28 cellular contexts compared by ENCODE assay signal in the genomic region with DNA sequence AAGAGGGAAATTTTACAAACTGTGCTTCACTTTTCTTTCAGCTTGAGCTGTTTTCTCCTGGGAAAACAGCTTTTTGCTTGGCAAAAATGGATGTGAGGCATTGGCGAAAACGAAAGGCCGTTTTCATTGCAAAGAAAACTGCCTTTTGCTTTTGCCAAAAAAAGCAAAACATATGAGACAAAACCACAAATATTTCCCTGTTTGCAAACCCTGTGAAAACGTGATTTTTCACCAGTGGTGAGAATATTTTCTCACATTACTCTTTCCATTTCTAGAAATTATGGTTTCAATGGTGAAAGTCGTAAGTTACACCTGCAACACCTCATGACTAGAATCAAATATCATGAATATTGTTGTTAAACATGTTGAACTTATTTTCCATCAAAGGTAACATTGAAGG.
DNase-seq lines count a peak whose midpoint lies in the region; ATAC-seq and TF ChIP-seq lines count a peak whose summit lies in the region.
"Had no signal": no experiment of that assay in that cellular context is flagged by ENCODE, and none has a peak within 500 bp of the region (broad histone marks: within the 10 kb centered on the region; RNA-seq: fewer than 3 reads in every experiment).

No MANE protein-coding gene starts in this region.

- H3K9me3 ChIP-seq in BLaER1, result no peaks in the 10 kb centered on the region
- no peaks in the 10 kb centered on the region for H3K9me3 ChIP-seq in lung (ENCODE audit: control insufficient read depth in 2 of 2, insufficient read depth in 1 of 2, low read length in 1 of 2)
- H3K9me3 ChIP-seq in mesenchymal stem cell (ENCODE audit: control insufficient read depth, low read length), result no peaks in the 10 kb centered on the region
- H3K9me3 ChIP-seq: breast epithelium, esophagus squamous epithelium, testis had no signal

- H4K20me1 ChIP-seq in BLaER1, result no peaks in the 10 kb centered on the region

- no peaks in the 10 kb centered on the region for H3K27me3 Mint-ChIP-seq in chondrocyte (ENCODE audit: low read depth)
- H3K27me3 Mint-ChIP-seq in stimulated activated memory B cell treated with anti-CD40 and anti-IgM and Interleukin-4, amounts not matched to agents 10 μg/mL and 1 μg/mL and 100 μg/mL, for 72 hours, result peaks cover 17% of the 10 kb centered on the region

- ATAC-seq in lung (ENCODE audit: insufficient read depth, low FRiP score) (no peak), GM18909 (IDR thresholded peaks at IDR 0.05; ENCODE audit: poor library complexity, unreplicated experiment) (no peak)
- ATAC-seq in stimulated activated memory B cell treated with anti-CD40 and anti-IgM and Interleukin-4, amounts not matched to agents 10 μg/mL and 1 μg/mL and 100 μg/mL, for 72 hours, result no peak
- ATAC-seq: GM23338; left colon; naive thymus-derived CD8-positive, alpha-beta T cell; stimulated activated naive B cell treated with anti-CD40 and anti-IgM and Interleukin-4, amounts not matched to agents 10 μg/mL and 1 μg/mL and 100 μg/mL, for 72 hours; T-helper 17 cell had no signal

- H3K9ac ChIP-seq in BLaER1 (peak overlapping the region; percentile 15; the same call in 1 of the 2 replicates), mesenchymal stem cell (ENCODE audit: low read length) (no peak overlapping the region)

- H3K4me3 ChIP-seq in BLaER1, result 0 out of 2 replicates have a peak overlapping the region, but pooled peaks have one; percentile 3
- H3K4me3 ChIP-seq in lung, result no peak overlapping the region
- H3K4me3 ChIP-seq in mesenchymal stem cell (ENCODE audit: insufficient read depth in 1 of 2, low read depth in 1 of 2, low read length in 2 of 2), result no peak overlapping the region
- H3K4me3 ChIP-seq: breast epithelium, esophagus squamous epithelium, GM23338, SK-N-MC, smooth muscle cell, testis had no signal

- no peak overlapping the region for H3K23ac ChIP-seq in mesenchymal stem cell (ENCODE audit: low read length in 2 of 2)

- H4K91ac ChIP-seq in mesenchymal stem cell (ENCODE audit: low read length), result no peak overlapping the region

- no peak overlapping the region for H4K8ac ChIP-seq in mesenchymal stem cell (ENCODE audit: low read length)

- H3K4me1 ChIP-seq in BLaER1, result peaks cover 68% of the 10 kb centered on the region
- no peaks in the 10 kb centered on the region for H3K4me1 ChIP-seq in lung (ENCODE audit: control insufficient read depth in 2 of 2, insufficient read depth in 2 of 2, low read length in 2 of 2)
- peaks cover 2% of the 10 kb centered on the region for H3K4me1 ChIP-seq in mesenchymal stem cell (ENCODE audit: control insufficient read depth, insufficient read depth, low read depth, low read length)
- H3K4me1 ChIP-seq: breast epithelium, esophagus squamous epithelium had no signal

- WGBS in lung, 2 donors, result 74 to 80% methylated on average over 5 of the region's 5 CpGs
- 75% methylated on average over 4 of the region's 5 CpGs for WGBS in mesenchymal stem cell

- no peak for TF ChIP-seq CTCF in chondrocyte (IDR thresholded peaks at IDR 0.05)
- no peak for TF ChIP-seq CTCF in lung (IDR thresholded peaks at IDR 0.05; ENCODE audit: control extremely low read depth, extremely low read depth)

- peak overlapping the region; percentile 15 for H3K27ac Mint-ChIP-seq in chondrocyte (ENCODE audit: unreplicated experiment)
- H3K27ac Mint-ChIP-seq in stimulated activated memory B cell treated with anti-CD40 and anti-IgM and Interleukin-4, amounts not matched to agents 10 μg/mL and 1 μg/mL and 100 μg/mL, for 72 hours, result no peak overlapping the region
- H3K27ac Mint-ChIP-seq: CD4-positive, CD25-positive, alpha-beta regulatory T cell; endodermal cell; GM23338; naive thymus-derived CD8-positive, alpha-beta T cell; stimulated activated naive B cell treated with anti-CD40 and anti-IgM and Interleukin-4, amounts not matched to agents 10 μg/mL and 1 μg/mL and 100 μg/mL, for 72 hours; T-helper 17 cell had no signal

- H3K36me3 ChIP-seq in BLaER1 (no peaks in the 10 kb centered on the region), lung (ENCODE audit: control insufficient read depth in 2 of 2, insufficient read depth in 2 of 2, low read length in 2 of 2) (no peaks in the 10 kb centered on the region), mesenchymal stem cell (ENCODE audit: control insufficient read depth in 1 of 2, insufficient read depth in 2 of 2, low read depth in 1 of 2, low read length in 2 of 2) (no peaks in the 10 kb centered on the region)
- H3K36me3 ChIP-seq: breast epithelium, esophagus squamous epithelium had no signal

- no peaks in the 10 kb centered on the region for H3K79me1 ChIP-seq in mesenchymal stem cell (replicated peaks; ENCODE audit: low read length, poor library complexity, severe bottlenecking)

- no peak overlapping the region for H2BK5ac ChIP-seq in mesenchymal stem cell (ENCODE audit: low read depth, low read length, poor library complexity, severe bottlenecking)

- no peak overlapping the region for H2BK120ac ChIP-seq in mesenchymal stem cell (ENCODE audit: low read depth, low read length)

- peaks cover 1% of the 10 kb centered on the region for H3K9me3 Mint-ChIP-seq in chondrocyte (ENCODE audit: low read depth)
- H3K9me3 Mint-ChIP-seq in stimulated activated memory B cell treated with anti-CD40 and anti-IgM and Interleukin-4, amounts not matched to agents 10 μg/mL and 1 μg/mL and 100 μg/mL, for 72 hours, result no peaks in the 10 kb centered on the region
- H3K9me3 Mint-ChIP-seq: endodermal cell; naive thymus-derived CD8-positive, alpha-beta T cell; stimulated activated naive B cell treated with anti-CD40 and anti-IgM and Interleukin-4, amounts not matched to agents 10 μg/mL and 1 μg/mL and 100 μg/mL, for 72 hours had no signal

- H2AFZ ChIP-seq in mesenchymal stem cell (ENCODE audit: low read depth, low read length), result no peak overlapping the region
- H2AFZ ChIP-seq: GM23338 had no signal

- no peaks in the 10 kb centered on the region for H3K36me3 Mint-ChIP-seq in chondrocyte (ENCODE audit: low read depth)
- H3K36me3 Mint-ChIP-seq in stimulated activated memory B cell treated with anti-CD40 and anti-IgM and Interleukin-4, amounts not matched to agents 10 μg/mL and 1 μg/mL and 100 μg/mL, for 72 hours, result no peaks in the 10 kb centered on the region
- H3K36me3 Mint-ChIP-seq: CD4-positive, CD25-positive, alpha-beta regulatory T cell; naive thymus-derived CD8-positive, alpha-beta T cell; stimulated activated naive B cell treated with anti-CD40 and anti-IgM and Interleukin-4, amounts not matched to agents 10 μg/mL and 1 μg/mL and 100 μg/mL, for 72 hours had no signal

- no peak overlapping the region for H2AK5ac ChIP-seq in mesenchymal stem cell (ENCODE audit: low read length, severe bottlenecking)

- no peaks in the 10 kb centered on the region for H3K27me3 ChIP-seq in BLaER1
- no peaks in the 10 kb centered on the region for H3K27me3 ChIP-seq in lung (ENCODE audit: control insufficient read depth, insufficient read depth)
- H3K27me3 ChIP-seq in mesenchymal stem cell (ENCODE audit: control insufficient read depth in 1 of 2, insufficient read depth in 1 of 2, low read length in 2 of 2), result peaks cover 6 to 25% of the 10 kb centered on the region in 2 experiments
- H3K27me3 ChIP-seq: breast epithelium, testis had no signal

- no peak overlapping the region for H3K14ac ChIP-seq in mesenchymal stem cell (ENCODE audit: low read length in 2 of 2)

- H3K27ac ChIP-seq in BLaER1 (no peak overlapping the region; the same call in 1 of the 2 replicates), lung (ENCODE audit: low read depth in 1 of 2, low read length in 1 of 2) (no peak overlapping the region), mesenchymal stem cell (ENCODE audit: low read length, poor library complexity, severe bottlenecking) (no peak overlapping the region)
- H3K27ac ChIP-seq: breast epithelium, esophagus squamous epithelium, SK-N-MC, testis had no signal

- peaks cover 20% of the 10 kb centered on the region for H3K4me1 Mint-ChIP-seq in chondrocyte (ENCODE audit: low read depth)
- no peaks in the 10 kb centered on the region for H3K4me1 Mint-ChIP-seq in stimulated activated memory B cell treated with anti-CD40 and anti-IgM and Interleukin-4, amounts not matched to agents 10 μg/mL and 1 μg/mL and 100 μg/mL, for 72 hours
- H3K4me1 Mint-ChIP-seq: endodermal cell; naive thymus-derived CD8-positive, alpha-beta T cell; stimulated activated naive B cell treated with anti-CD40 and anti-IgM and Interleukin-4, amounts not matched to agents 10 μg/mL and 1 μg/mL and 100 μg/mL, for 72 hours had no signal

- H3K18ac ChIP-seq in mesenchymal stem cell (ENCODE audit: low read depth in 1 of 2, low read length in 2 of 2), result no peak overlapping the region

- no peak overlapping the region for H2BK12ac ChIP-seq in mesenchymal stem cell (ENCODE audit: low read length in 2 of 2)

- H3K4me2 ChIP-seq in BLaER1 (peak overlapping the region; percentile 80), mesenchymal stem cell (ENCODE audit: low read length, poor library complexity, severe bottlenecking) (no peak overlapping the region)
- H3K4me2 ChIP-seq: GM23338, smooth muscle cell had no signal

- DNase-seq in LHCN-M2 (ENCODE audit: low read depth), result peak; percentile 51
- DNase-seq in chondrocyte (ENCODE audit: low spot score), result no peak
- DNase-seq in lung (ENCODE audit: low spot score), result peak; percentile 7
- DNase-seq in NCI-H526 (lab: John Stamatoyannopoulos, UW), result no peak
- DNase-seq in mesenchymal stem cell, result no peak
- DNase-seq: activated gamma-delta T cell; activated T-cell treated with anti-CD3 and anti-CD28 coated beads, Interleukin-2, amount 50 U/mL, for 1 hour; CD4-positive, CD25-positive, alpha-beta regulatory T cell; cortex of kidney; endodermal cell; esophagus squamous epithelium; head of caudate nucleus; left colon; naive thymus-derived CD8-positive, alpha-beta T cell; NCI-H1436 treated with DMSO at 0.1 percent for 48 hours; NCI-H524; occipital lobe; stimulated activated CD4-positive, alpha-beta T cell treated with anti-CD3 and anti-CD28 coated beads, Interleukin-4, amount 100 ng/mL, for 1 hour; stimulated activated naive B cell treated with anti-CD40 and anti-IgM and Interleukin-4, amounts not matched to agents 10 μg/mL and 1 μg/mL and 100 μg/mL, for 72 hours; T-helper 17 cell; testis had no signal

- no peak overlapping the region for H3K4ac ChIP-seq in mesenchymal stem cell (ENCODE audit: low read depth in 1 of 2, low read length in 2 of 2)

- peak overlapping the region; percentile 9 for H3K4me3 Mint-ChIP-seq in chondrocyte (ENCODE audit: unreplicated experiment)
- H3K4me3 Mint-ChIP-seq in stimulated activated memory B cell treated with anti-CD40 and anti-IgM and Interleukin-4, amounts not matched to agents 10 μg/mL and 1 μg/mL and 100 μg/mL, for 72 hours, result no peak overlapping the region
- H3K4me3 Mint-ChIP-seq: CD4-positive, CD25-positive, alpha-beta regulatory T cell; endodermal cell; GM23338; naive thymus-derived CD8-positive, alpha-beta T cell; stimulated activated naive B cell treated with anti-CD40 and anti-IgM and Interleukin-4, amounts not matched to agents 10 μg/mL and 1 μg/mL and 100 μg/mL, for 72 hours; T-helper 17 cell had no signal

- H2BK15ac ChIP-seq in mesenchymal stem cell (ENCODE audit: low read depth, poor library complexity, severe bottlenecking), result no peak overlapping the region

Comparison
In these comparisons a context has a peak if more than half of its experiments do, and no peak if none do; other contexts are left out.
1. DNase-seq: peak in LHCN-M2 (single experiment) and lung (single experiment); none in chondrocyte (single experiment), NCI-H526 (0 of 2) and mesenchymal stem cell (single experiment).